In genomic region chr5:34677428-34677827, GRCh38 we compare ENCODE assay signal across 3 cellular contexts.
TF ChIP-seq lines count a peak whose summit lies in the region.

No MANE protein-coding gene starts in this region.

TF ChIP-seq in HEK293, 187 proteins besides CTCF, POLR2A, EP300 and RAD21:
- TF ChIP-seq SETDB1 (IDR thresholded peaks at IDR 0.05; ENCODE audit: insufficient read length, low read length) (no peak), ZNF121 (tag by site-specific recombination; IDR thresholded peaks at IDR 0.05) (peak; percentile 78)
TF ChIP-seq in HEK293: peak in this region for 1.

TF ChIP-seq in K562, 482 proteins besides CTCF, POLR2A, EP300 and RAD21:
- TF ChIP-seq MLX (CRISPR knock-in tag; conservative IDR thresholded peaks at IDR 0.05) (no peak), RBM25 (IDR thresholded peaks at IDR 0.05; ENCODE audit: low read depth, low read length, severe bottlenecking) (peak; percentile 16), TFE3 (CRISPR knock-in tag; IDR thresholded peaks at IDR 0.05) (no peak), ZNF121 (CRISPR knock-in tag; conservative IDR thresholded peaks at IDR 0.05) (peak; percentile 78), RAD51 (IDR thresholded peaks at IDR 0.05; ENCODE audit: borderline replicate concordance, low read depth) (no peak), VEZF1 (CRISPR knock-in tag; IDR thresholded peaks at IDR 0.05) (peak; percentile 18; the same call in 1 of the 2 replicates), HSF4 (CRISPR knock-in tag; IDR thresholded peaks at IDR 0.05; ENCODE audit: borderline replicate concordance) (no peak)

TF ChIP-seq in GM23338, 12 proteins besides CTCF, POLR2A, EP300 and RAD21:
- TF ChIP-seq EZH2phosphoT487 (IDR thresholded peaks at IDR 0.05; ENCODE audit: unreplicated experiment) (no peak), STAT1 (IDR thresholded peaks at IDR 0.05; ENCODE audit: unreplicated experiment) (no peak), NANOG (IDR thresholded peaks at IDR 0.05; ENCODE audit: borderline replicate concordance) (no peak), JUNB (IDR thresholded peaks at IDR 0.05; ENCODE audit: unreplicated experiment) (no peak)
